In genomic region chr5:9188131-9188530, GRCh38 we compare ENCODE assay signal across 11 cellular contexts.
DNase-seq lines count a peak whose midpoint lies in the region; ATAC-seq and TF ChIP-seq lines count a peak whose summit lies in the region.
"Had no signal": no experiment of that assay in that cellular context is flagged by ENCODE, and none has a peak within 500 bp of the region (broad histone marks: within the 10 kb centered on the region; RNA-seq: fewer than 3 reads in every experiment).

No MANE protein-coding gene starts in this region.

- ATAC-seq in GM18520 (IDR thresholded peaks at IDR 0.05; ENCODE audit: unreplicated experiment) = peak; percentile 57
- no peak for ATAC-seq in HG02759 (IDR thresholded peaks at IDR 0.05; ENCODE audit: unreplicated experiment)
- no peak for ATAC-seq in CD4-positive, alpha-beta T cell (ENCODE audit: poor library complexity)
- no peak for ATAC-seq in left colon

- peaks cover 46% of the 10 kb centered on the region for H3K4me1 ChIP-seq in SJSA1 (replicated peaks)

- H3K27ac ChIP-seq in SJSA1 = peak overlapping the region; percentile 94
- H3K27ac ChIP-seq in CD4-positive, alpha-beta T cell (ENCODE audit: low read depth, low read length) = no peak overlapping the region

- CTCF ChIA-PET in AG04449 (lab: Yijun Ruan, JAX) = no interaction called here
- CTCF ChIA-PET in CD4-positive, alpha-beta T cell (lab: Charles Lee) = no interaction called here

- DNase-seq in AG04449 (ENCODE audit: low read depth, low spot score) = peak; percentile 65
- peak; percentile 86 to 91 for DNase-seq in SJSA1 (ENCODE audit: low read depth in 1 of 2, low spot score in 2 of 2)
- peak; percentile 46 for DNase-seq in fibroblast of the conjunctiva (ENCODE audit: low read depth)
- DNase-seq in AML-193 (lab: John Stamatoyannopoulos, UW) = no peak
- DNase-seq in CD4-positive, alpha-beta T cell = no peak
- no peak for DNase-seq in left colon
- DNase-seq: left ventricle myocardium superior, NCI-H524 had no signal

- no peaks in the 10 kb centered on the region for H3K9me3 Mint-ChIP-seq in CD4-positive, alpha-beta T cell

- H3K9me3 ChIP-seq in SJSA1 (replicated peaks) = no peaks in the 10 kb centered on the region
- H3K9me3 ChIP-seq in CD4-positive, alpha-beta T cell (ENCODE audit: control insufficient read depth, low read length) = no peaks in the 10 kb centered on the region
- H3K9me3 ChIP-seq: adrenal gland had no signal

- intact Hi-C loops in CD4-positive, alpha-beta T cell (cut with DNase I, micrococcal nuclease) = no loop called here
- intact Hi-C loops in left colon (cut with DNase I, micrococcal nuclease) = no loop called here

- no peaks in the 10 kb centered on the region for H3K36me3 ChIP-seq in SJSA1
- H3K36me3 ChIP-seq: adrenal gland had no signal

- H3K27ac Mint-ChIP-seq in CD4-positive, alpha-beta T cell = no peak overlapping the region

- H3K4me3 ChIP-seq in AG04449 (ENCODE audit: low read depth, low read length) = no peak overlapping the region
- no peak overlapping the region for H3K4me3 ChIP-seq in SJSA1
- H3K4me3 ChIP-seq: adrenal gland had no signal

- TF ChIP-seq CTCF in AG04449 (IDR thresholded peaks at IDR 0.05; ENCODE audit: insufficient read depth, low read length, missing control alignments) = no peak
- TF ChIP-seq CTCF in CD4-positive, alpha-beta T cell (IDR thresholded peaks at IDR 0.05) = no peak

- H3K4me1 Mint-ChIP-seq in CD4-positive, alpha-beta T cell (ENCODE audit: low read depth) = no peaks in the 10 kb centered on the region

- POLR2A ChIA-PET in AG04449 (lab: Yijun Ruan, JAX) = interaction anchor here (0.6 kb wide), 1 partner anchor 36 kb away, joined by 3 read pairs; no protein-coding TSS in a partner anchor
- POLR2A ChIA-PET in CD4-positive, alpha-beta T cell (lab: Charles Lee) = no interaction called here

- H3K27me3 ChIP-seq in SJSA1 (replicated peaks) = no peaks in the 10 kb centered on the region
- H3K27me3 ChIP-seq in CD4-positive, alpha-beta T cell (ENCODE audit: control insufficient read depth, insufficient read depth, low read length) = no peaks in the 10 kb centered on the region
- H3K27me3 ChIP-seq: adrenal gland had no signal

- H3K27me3 Mint-ChIP-seq in CD4-positive, alpha-beta T cell = no peaks in the 10 kb centered on the region

- H3K36me3 Mint-ChIP-seq in CD4-positive, alpha-beta T cell (ENCODE audit: low read depth) = no peaks in the 10 kb centered on the region

- H3K4me3 Mint-ChIP-seq in CD4-positive, alpha-beta T cell = no peak overlapping the region

Comparison
In these comparisons a context has a peak if more than half of its experiments do, and no peak if none do; other contexts are left out.
1. DNase-seq: peak in AG04449 (single experiment), SJSA1 (2 of 2) and fibroblast of the conjunctiva (single experiment); none in AML-193 (0 of 2), CD4-positive, alpha-beta T cell (0 of 10) and left colon (0 of 2).